1 cellular context compared by ENCODE assay signal in the genomic region with DNA sequence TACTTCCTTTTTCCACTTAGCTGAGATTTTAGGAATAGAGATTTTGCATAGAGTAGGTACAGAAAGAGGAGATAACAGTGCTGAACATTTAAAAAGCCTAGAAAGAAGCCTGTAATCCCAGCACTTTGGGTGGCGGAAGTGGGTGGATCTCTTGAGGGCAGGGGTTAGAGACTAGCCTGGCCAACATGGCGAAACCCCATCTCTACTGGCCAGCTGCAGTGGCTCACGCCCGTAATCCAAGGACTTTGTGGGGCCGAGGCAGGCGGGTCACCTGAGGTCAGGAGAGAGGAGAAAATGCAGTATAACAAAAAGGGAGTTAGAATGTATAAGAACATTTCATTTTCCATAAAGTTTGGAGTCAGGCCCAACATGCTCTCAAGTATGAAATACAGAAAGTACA.
A peak's percentile ranks its signal among the peaks of the same experiment; 100 is the strongest.
TF ChIP-seq lines count a peak whose summit lies in the region.

No MANE protein-coding gene starts in this region.

TF ChIP-seq in K562, 482 proteins besides CTCF, POLR2A, EP300 and RAD21 (continued from another document):
- TF ChIP-seq, protein P1, sequence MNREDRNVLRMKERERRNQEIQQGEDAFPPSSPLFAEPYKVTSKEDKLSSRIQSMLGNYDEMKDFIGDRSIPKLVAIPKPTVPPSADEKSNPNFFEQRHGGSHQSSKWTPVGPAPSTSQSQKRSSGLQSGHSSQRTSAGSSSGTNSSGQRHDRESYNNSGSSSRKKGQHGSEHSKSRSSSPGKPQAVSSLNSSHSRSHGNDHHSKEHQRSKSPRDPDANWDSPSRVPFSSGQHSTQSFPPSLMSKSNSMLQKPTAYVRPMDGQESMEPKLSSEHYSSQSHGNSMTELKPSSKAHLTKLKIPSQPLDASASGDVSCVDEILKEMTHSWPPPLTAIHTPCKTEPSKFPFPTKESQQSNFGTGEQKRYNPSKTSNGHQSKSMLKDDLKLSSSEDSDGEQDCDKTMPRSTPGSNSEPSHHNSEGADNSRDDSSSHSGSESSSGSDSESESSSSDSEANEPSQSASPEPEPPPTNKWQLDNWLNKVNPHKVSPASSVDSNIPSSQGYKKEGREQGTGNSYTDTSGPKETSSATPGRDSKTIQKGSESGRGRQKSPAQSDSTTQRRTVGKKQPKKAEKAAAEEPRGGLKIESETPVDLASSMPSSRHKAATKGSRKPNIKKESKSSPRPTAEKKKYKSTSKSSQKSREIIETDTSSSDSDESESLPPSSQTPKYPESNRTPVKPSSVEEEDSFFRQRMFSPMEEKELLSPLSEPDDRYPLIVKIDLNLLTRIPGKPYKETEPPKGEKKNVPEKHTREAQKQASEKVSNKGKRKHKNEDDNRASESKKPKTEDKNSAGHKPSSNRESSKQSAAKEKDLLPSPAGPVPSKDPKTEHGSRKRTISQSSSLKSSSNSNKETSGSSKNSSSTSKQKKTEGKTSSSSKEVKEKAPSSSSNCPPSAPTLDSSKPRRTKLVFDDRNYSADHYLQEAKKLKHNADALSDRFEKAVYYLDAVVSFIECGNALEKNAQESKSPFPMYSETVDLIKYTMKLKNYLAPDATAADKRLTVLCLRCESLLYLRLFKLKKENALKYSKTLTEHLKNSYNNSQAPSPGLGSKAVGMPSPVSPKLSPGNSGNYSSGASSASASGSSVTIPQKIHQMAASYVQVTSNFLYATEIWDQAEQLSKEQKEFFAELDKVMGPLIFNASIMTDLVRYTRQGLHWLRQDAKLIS (CRISPR knock-in tag; IDR thresholded peaks at IDR 0.05): no peak
- TF ChIP-seq KDM1A (IDR thresholded peaks at IDR 0.05): peak; percentile 61 to 62; a peak in 3 of 4 replicates
- TF ChIP-seq, protein P2, sequence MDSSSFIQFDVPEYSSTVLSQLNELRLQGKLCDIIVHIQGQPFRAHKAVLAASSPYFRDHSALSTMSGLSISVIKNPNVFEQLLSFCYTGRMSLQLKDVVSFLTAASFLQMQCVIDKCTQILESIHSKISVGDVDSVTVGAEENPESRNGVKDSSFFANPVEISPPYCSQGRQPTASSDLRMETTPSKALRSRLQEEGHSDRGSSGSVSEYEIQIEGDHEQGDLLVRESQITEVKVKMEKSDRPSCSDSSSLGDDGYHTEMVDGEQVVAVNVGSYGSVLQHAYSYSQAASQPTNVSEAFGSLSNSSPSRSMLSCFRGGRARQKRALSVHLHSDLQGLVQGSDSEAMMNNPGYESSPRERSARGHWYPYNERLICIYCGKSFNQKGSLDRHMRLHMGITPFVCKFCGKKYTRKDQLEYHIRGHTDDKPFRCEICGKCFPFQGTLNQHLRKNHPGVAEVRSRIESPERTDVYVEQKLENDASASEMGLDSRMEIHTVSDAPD (CRISPR knock-in tag; IDR thresholded peaks at IDR 0.05): no peak
- peak in 2 of 3 experiments; percentile 18 to 39 for TF ChIP-seq YY1 (IDR thresholded peaks at IDR 0.05; ENCODE audit: borderline replicate concordance in 1 of 3, control insufficient read depth in 1 of 3, extremely low read depth in 1 of 3, insufficient read depth in 3 of 3, insufficient read length in 1 of 3, insufficient replicate concordance in 2 of 3, low read depth in 1 of 3, low read length in 2 of 3)
- peak; percentile 40; the same call in 1 of the 2 replicates for TF ChIP-seq ZNF175 (CRISPR knock-in tag; IDR thresholded peaks at IDR 0.05; ENCODE audit: low read depth)
- TF ChIP-seq SMARCC2 (IDR thresholded peaks at IDR 0.05; ENCODE audit: low read depth): no peak
- TF ChIP-seq ZNF12 (CRISPR knock-in tag; IDR thresholded peaks at IDR 0.05): no peak
- no peak for TF ChIP-seq ASH1L (IDR thresholded peaks at IDR 0.05; ENCODE audit: borderline replicate concordance, low read depth, partially characterized antibody)
- TF ChIP-seq ZBTB7A (IDR thresholded peaks at IDR 0.05; ENCODE audit: borderline replicate concordance, control insufficient read depth, low read depth, low read length): no peak
